Comparison of ENCODE assay signal across 10 cellular contexts in genomic region chr1:215793210-215793609, GRCh38.
DNase-seq lines count a peak whose midpoint lies in the region; ATAC-seq, FAIRE-seq and TF ChIP-seq lines count a peak whose summit lies in the region.
"Had no signal": no experiment of that assay in that cellular context is flagged by ENCODE, and none has a peak within 500 bp of the region (broad histone marks: within the 10 kb centered on the region; RNA-seq: fewer than 3 reads in every experiment).

No MANE protein-coding gene starts in this region.

- TF ChIP-seq POLR2A in A549 (IDR thresholded peaks at IDR 0.05; ENCODE audit: low read length): no peak

- no peak overlapping the region for H2AFZ ChIP-seq in fibroblast of lung (ENCODE audit: low read length)

- no peak overlapping the region for H3K4me3 Mint-ChIP-seq in stimulated activated memory B cell treated with anti-CD40 and anti-IgM and Interleukin-4, amounts not matched to agents 10 μg/mL and 1 μg/mL and 100 μg/mL, for 72 hours
- H3K4me3 Mint-ChIP-seq: activated CD4-positive, alpha-beta memory T cell treated with anti-CD3 and anti-CD28 coated beads for 36 hours had no signal

- POLR2A ChIA-PET in A549 (lab: Yijun Ruan, JAX): no interaction called here

- H3K4me3 ChIP-seq in A549 (no peak overlapping the region), fibroblast of lung (replicated peaks in 1 of 4; ENCODE audit: control extremely low read depth in 1 of 4, insufficient read depth in 1 of 4, low read depth in 3 of 4, low read length in 4 of 4) (no peak overlapping the region)

- TF ChIP-seq CTCF in A549 (IDR thresholded peaks at IDR 0.05) (peak; percentile 24; the same call in 1 of the 3 replicates), GM10266 (IDR thresholded peaks at IDR 0.05; ENCODE audit: control insufficient read depth, insufficient read depth, low read depth, missing control alignments) (peak; percentile 24), fibroblast of lung (conservative IDR thresholded peaks at IDR 0.05 in 1 of 2, IDR thresholded peaks at IDR 0.05 in 1 of 2; ENCODE audit: low read depth in 1 of 2, low read length in 2 of 2) (peak; percentile 32 to 54)

- FAIRE-seq in A549 (lab: Jason Lieb, UNC): no peak

- ATAC-seq in A549: 0 out of 6 replicates have a peak, but pooled peaks of 1 of the 2 experiments have one; percentile 34
- no peak for ATAC-seq in HG02884 (IDR thresholded peaks at IDR 0.05; ENCODE audit: unreplicated experiment)
- ATAC-seq in stimulated activated memory B cell treated with anti-CD40 and anti-IgM and Interleukin-4, amounts not matched to agents 10 μg/mL and 1 μg/mL and 100 μg/mL, for 72 hours: no peak

- H3K27me3 ChIP-seq in fibroblast of lung (ENCODE audit: control insufficient read depth, insufficient read depth, low read length): no peaks in the 10 kb centered on the region

- no peaks in the 10 kb centered on the region for H4K20me1 ChIP-seq in fibroblast of lung (ENCODE audit: control insufficient read depth, extremely low read depth, insufficient read depth, low read length)

- peak in 1 of 2 experiments; percentile 2 for DNase-seq in A549 (ENCODE audit: low read depth in 1 of 2, low spot score in 1 of 2)
- DNase-seq in GM10266 (ENCODE audit: extremely low spot score): peak; percentile 6
- DNase-seq in NCI-H69 (lab: John Stamatoyannopoulos, UW): peak; percentile 74
- DNase-seq in fibroblast of lung (ENCODE audit: low read depth in 2 of 2): peak; percentile 76 to 89
- DNase-seq in NOMO-1 (lab: John Stamatoyannopoulos, UW; ENCODE audit: unreplicated experiment in 2 of 2): no peak
- DNase-seq in stimulated activated naive CD4-positive, alpha-beta T cell (lab: John Stamatoyannopoulos, UW): no peak
- DNase-seq: activated CD4-positive, alpha-beta memory T cell treated with anti-CD3 and anti-CD28 coated beads for 36 hours had no signal

- CTCF ChIA-PET in A549 (lab: Yijun Ruan, JAX): no interaction called here

- H3K27me3 Mint-ChIP-seq in stimulated activated memory B cell treated with anti-CD40 and anti-IgM and Interleukin-4, amounts not matched to agents 10 μg/mL and 1 μg/mL and 100 μg/mL, for 72 hours: no peaks in the 10 kb centered on the region
- H3K27me3 Mint-ChIP-seq: activated CD4-positive, alpha-beta memory T cell treated with anti-CD3 and anti-CD28 coated beads for 36 hours had no signal

- H3K9me3 ChIP-seq in A549 (no peaks in the 10 kb centered on the region), fibroblast of lung (ENCODE audit: control insufficient read depth, insufficient read depth, low read depth, low read length) (no peaks in the 10 kb centered on the region)

- TF ChIP-seq RAD21 in A549 (conservative IDR thresholded peaks at IDR 0.05 in 1 of 2, IDR thresholded peaks at IDR 0.05 in 1 of 2): peak in 1 of 2 experiments; percentile 8; a peak in 1 of 5 replicates

- TF ChIP-seq EP300 in A549 (IDR thresholded peaks at IDR 0.05): no peak

- H3K79me2 ChIP-seq in fibroblast of lung (ENCODE audit: control insufficient read depth, insufficient read depth, low read length): no peaks in the 10 kb centered on the region

- H3K4me1 Mint-ChIP-seq in stimulated activated memory B cell treated with anti-CD40 and anti-IgM and Interleukin-4, amounts not matched to agents 10 μg/mL and 1 μg/mL and 100 μg/mL, for 72 hours: no peaks in the 10 kb centered on the region

- H3K27ac ChIP-seq in A549 (no peak overlapping the region), fibroblast of lung (ENCODE audit: insufficient read depth, low read length) (no peak overlapping the region)
- H3K27ac ChIP-seq: HL-60 had no signal

- H3K27ac Mint-ChIP-seq in stimulated activated memory B cell treated with anti-CD40 and anti-IgM and Interleukin-4, amounts not matched to agents 10 μg/mL and 1 μg/mL and 100 μg/mL, for 72 hours: no peak overlapping the region
- H3K27ac Mint-ChIP-seq: activated CD4-positive, alpha-beta memory T cell treated with anti-CD3 and anti-CD28 coated beads for 36 hours had no signal

- H3K9me3 Mint-ChIP-seq in stimulated activated memory B cell treated with anti-CD40 and anti-IgM and Interleukin-4, amounts not matched to agents 10 μg/mL and 1 μg/mL and 100 μg/mL, for 72 hours: no peaks in the 10 kb centered on the region

- no peak overlapping the region for H3K4me2 ChIP-seq in A549
- H3K4me2 ChIP-seq in fibroblast of lung (ENCODE audit: extremely low read depth, insufficient read depth, low read length): peak overlapping the region; percentile 13

- no peaks in the 10 kb centered on the region for H3K36me3 Mint-ChIP-seq in stimulated activated memory B cell treated with anti-CD40 and anti-IgM and Interleukin-4, amounts not matched to agents 10 μg/mL and 1 μg/mL and 100 μg/mL, for 72 hours
- H3K36me3 Mint-ChIP-seq: activated CD4-positive, alpha-beta memory T cell treated with anti-CD3 and anti-CD28 coated beads for 36 hours had no signal

- H3K4me1 ChIP-seq in A549: no peaks in the 10 kb centered on the region
- peaks cover 5% of the 10 kb centered on the region for H3K4me1 ChIP-seq in fibroblast of lung (ENCODE audit: control insufficient read depth, extremely low read depth, insufficient read depth, low read length)

- H3K36me3 ChIP-seq in fibroblast of lung (ENCODE audit: control insufficient read depth, insufficient read depth, low read length): no peaks in the 10 kb centered on the region

- H3K9ac ChIP-seq in fibroblast of lung (ENCODE audit: insufficient read depth, low read length): no peak overlapping the region

TF ChIP-seq in A549, 52 proteins besides CTCF, POLR2A, EP300 and RAD21:
- TF ChIP-seq MAZ (IDR thresholded peaks at IDR 0.05; ENCODE audit: borderline replicate concordance, low read depth, low read length): no peak
- TF ChIP-seq RCOR1 (IDR thresholded peaks at IDR 0.05; ENCODE audit: low read depth, low read length): no peak
- TF ChIP-seq ESRRA (IDR thresholded peaks at IDR 0.05; ENCODE audit: borderline replicate concordance, low read length): no peak
- no peak; the same call in 2 of the 3 replicates for TF ChIP-seq SMC3 (IDR thresholded peaks at IDR 0.05)
- no peak for TF ChIP-seq TFCP2L1 (CRISPR knock-in tag; IDR thresholded peaks at IDR 0.05)
- no peak for TF ChIP-seq CBX8 (IDR thresholded peaks at IDR 0.05)
- TF ChIP-seq ZNF302 (CRISPR knock-in tag; IDR thresholded peaks at IDR 0.05): no peak
- no peak for TF ChIP-seq HOXA7 (CRISPR knock-in tag; IDR thresholded peaks at IDR 0.05)
- no peak for TF ChIP-seq MYC (IDR thresholded peaks at IDR 0.05; ENCODE audit: borderline replicate concordance, low read length)
- TF ChIP-seq CHD2 (IDR thresholded peaks at IDR 0.05; ENCODE audit: low read length, partially characterized antibody): no peak
- TF ChIP-seq ELK1 (IDR thresholded peaks at IDR 0.05; ENCODE audit: low read depth, low read length): no peak

Comparison
In these comparisons a context has a peak if more than half of its experiments do, and no peak if none do; other contexts are left out.
1. DNase-seq: peak in GM10266 (single experiment), NCI-H69 (single experiment) and fibroblast of lung (2 of 2); none in NOMO-1 (0 of 2) and stimulated activated naive CD4-positive, alpha-beta T cell (0 of 6).
2. Peak in every context shown above with its lines, with median percentiles within 50 percentile points of each other: CTCF ChIP-seq.